8 cellular contexts compared by ENCODE assay signal in the genomic region with DNA sequence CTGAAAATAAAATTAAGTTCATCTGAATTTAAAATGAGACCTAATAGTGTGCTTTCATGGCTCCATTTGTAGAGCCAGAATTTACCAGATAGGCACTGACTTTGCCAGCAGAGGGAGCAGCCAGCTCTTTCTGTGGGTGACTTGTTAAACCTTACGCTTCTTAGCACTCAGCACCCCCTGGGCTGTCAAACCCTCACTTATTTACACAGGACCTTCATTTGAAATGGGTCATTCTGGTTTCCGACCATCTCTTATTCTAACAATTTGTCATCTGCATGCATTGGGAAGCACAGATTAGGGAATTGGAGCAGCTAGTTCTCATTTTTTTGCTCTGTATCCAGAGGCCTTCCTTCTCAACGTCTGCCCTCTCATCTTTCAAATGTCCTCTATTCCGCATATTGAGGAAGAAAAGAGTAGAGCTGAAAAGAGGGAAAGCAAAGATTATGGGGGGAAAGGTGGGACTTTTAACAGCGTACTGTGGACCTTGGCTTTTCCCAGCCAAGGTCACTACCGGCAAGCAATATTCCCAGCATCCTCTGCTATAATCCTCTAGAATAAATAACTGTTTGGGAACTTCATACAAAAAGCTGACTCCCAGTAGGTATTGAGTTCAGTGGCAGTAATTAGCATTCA. TPM values are rescaled to one million over a fixed set of nuclear protein-coding genes. Genes with fewer than 3 reads are reported as not detected.
DNase-seq lines count a peak whose midpoint lies in the region; ATAC-seq, FAIRE-seq and TF ChIP-seq lines count a peak whose summit lies in the region.

No MANE protein-coding gene starts in this region.

- TF ChIP-seq POLR2A in endothelial cell of umbilical vein (IDR thresholded peaks at IDR 0.05; ENCODE audit: low read depth, low read length) (no peak), stomach (IDR thresholded peaks at IDR 0.05) (no peak)

- peaks cover 0 to 3% (median 0%) of the 10 kb centered on the region in 11 donors for H3K9me3 Mint-ChIP-seq in naive thymus-derived CD4-positive, alpha-beta T cell

- no peak overlapping the region for H3K4me3 ChIP-seq in endothelial cell of umbilical vein (replicated peaks in 1 of 3; ENCODE audit: insufficient read depth in 1 of 3, low read depth in 1 of 3, low read length in 3 of 3)
- no peak overlapping the region for H3K4me3 ChIP-seq in naive thymus-derived CD4-positive, alpha-beta T cell (ENCODE audit: low read length)
- no peak overlapping the region for H3K4me3 ChIP-seq in stomach

- H3K9me3 ChIP-seq in endothelial cell of umbilical vein (replicated peaks; ENCODE audit: control insufficient read depth, insufficient read depth, low read length) = no peaks in the 10 kb centered on the region
- H3K9me3 ChIP-seq in naive thymus-derived CD4-positive, alpha-beta T cell (ENCODE audit: control insufficient read depth in 2 of 3, low read length in 3 of 3) = no peaks in the 10 kb centered on the region
- no peaks in the 10 kb centered on the region for H3K9me3 ChIP-seq in stomach

- CTCF ChIA-PET in endothelial cell of umbilical vein (lab: Charles Lee) = interaction anchor here (0.6 to 3.2 kb wide), 25 partner anchors 10 to 203 kb away, joined by 3 to 76 read pairs (median 4); no protein-coding TSS in a partner anchor
- CTCF ChIA-PET in naive thymus-derived CD4-positive, alpha-beta T cell (lab: Charles Lee) = interaction anchor here (0.7 to 2.0 kb wide), 8 partner anchors 15 to 412 kb away, joined by 3 to 17 read pairs (median 4); no protein-coding TSS in a partner anchor

- H2AFZ ChIP-seq in endothelial cell of umbilical vein (ENCODE audit: low read depth, low read length) = no peak overlapping the region

- H3K27ac Mint-ChIP-seq in naive thymus-derived CD4-positive, alpha-beta T cell = no peak overlapping the region

- TF ChIP-seq EP300 in stomach (IDR thresholded peaks at IDR 0.05) = no peak

- H3K4me1 ChIP-seq in endothelial cell of umbilical vein (ENCODE audit: control insufficient read depth, extremely low read depth, insufficient read depth, low read length) (peaks cover 28% of the 10 kb centered on the region), stomach (peaks cover 13 to 43% (median 36%) of the 10 kb centered on the region in 4 donors)
- H3K4me1 ChIP-seq in naive thymus-derived CD4-positive, alpha-beta T cell (ENCODE audit: control insufficient read depth in 2 of 2, insufficient read depth in 2 of 2, low read length in 2 of 2) = no peaks in the 10 kb centered on the region

- no peaks in the 10 kb centered on the region for H4K20me1 ChIP-seq in endothelial cell of umbilical vein (replicated peaks; ENCODE audit: control insufficient read depth, extremely low read depth, insufficient read depth, low read length)

- H3K9me1 ChIP-seq in endothelial cell of umbilical vein (replicated peaks; ENCODE audit: control insufficient read depth, extremely low read depth, insufficient read depth, low read length) = no peaks in the 10 kb centered on the region

- H3K36me3 ChIP-seq in endothelial cell of umbilical vein (ENCODE audit: control insufficient read depth in 2 of 2, extremely low read depth in 1 of 2, insufficient read depth in 2 of 2, low read length in 2 of 2) (no peaks in the 10 kb centered on the region), stomach (no peaks in the 10 kb centered on the region)
- H3K36me3 ChIP-seq in naive thymus-derived CD4-positive, alpha-beta T cell (ENCODE audit: control insufficient read depth in 2 of 3, insufficient read depth in 3 of 3, low read length in 3 of 3) = no peaks in the 10 kb centered on the region

- no peaks in the 10 kb centered on the region for H3K79me2 ChIP-seq in endothelial cell of umbilical vein (ENCODE audit: control insufficient read depth, insufficient read depth, low read length)

- H3K36me3 Mint-ChIP-seq in naive thymus-derived CD4-positive, alpha-beta T cell = peaks cover 0 to 4% (median 3%) of the 10 kb centered on the region in 5 donors

- H3K4me2 ChIP-seq in endothelial cell of umbilical vein (ENCODE audit: insufficient read depth, low read length) = peak overlapping the region; percentile 86

- peak; percentile 50 for DNase-seq in SIG-M5 treated with dmso at 0.1 percent for 504 hours (lab: John Stamatoyannopoulos, UW; ENCODE audit: unreplicated experiment)
- no peak for DNase-seq in SIG-M5 (lab: John Stamatoyannopoulos, UW)
- peak; percentile 26 for DNase-seq in NCI-H460 (ENCODE audit: extremely low read depth, low read depth)
- peak in 2 of 3 experiments; percentile 17 to 38 for DNase-seq in activated CD8-positive, alpha-beta memory T cell treated with anti-CD3 and anti-CD28 coated beads for 48 hours (ENCODE audit: low read depth in 2 of 3, low spot score in 2 of 3)
- peak; percentile 76 for DNase-seq in endothelial cell of umbilical vein (ENCODE audit: low read depth, low spot score)
- peak; percentile 12 to 60 (median 47) for DNase-seq in naive thymus-derived CD4-positive, alpha-beta T cell
- DNase-seq in stomach = peak; percentile 68

- peaks cover 6 to 31% (median 10%) of the 10 kb centered on the region in 5 donors for H3K27me3 Mint-ChIP-seq in naive thymus-derived CD4-positive, alpha-beta T cell

- peak; percentile 71 to 74 for TF ChIP-seq CTCF in endothelial cell of umbilical vein (IDR thresholded peaks at IDR 0.05; ENCODE audit: extremely low read depth in 1 of 2, insufficient read depth in 1 of 2, low read depth in 1 of 2, low read length in 2 of 2)
- peak in 5 of 7 experiments; percentile 32 to 67 (median 60) for TF ChIP-seq CTCF in stomach (IDR thresholded peaks at IDR 0.05)

- FAIRE-seq in endothelial cell of umbilical vein (lab: Jason Lieb, UNC) = no peak

- no TSS peak for BruUV-seq in endothelial cell of umbilical vein (replicated peaks; lab: Mats Ljungman, UMichigan)

- no peak overlapping the region for H3K4me3 Mint-ChIP-seq in naive thymus-derived CD4-positive, alpha-beta T cell

- dilution Hi-C loops in endothelial cell of umbilical vein (cut with MboI; ENCODE audit: extremely low pct_ligation_motif_present, low sequenced_read_pairs) = no loop called here

- POLR2A ChIA-PET in endothelial cell of umbilical vein (lab: Charles Lee) = interaction anchor here (0.5 to 1.0 kb wide), 2 partner anchors 325 to 552 kb away, joined by 3 to 4 read pairs; partner anchors contain the start of genes C11orf98 and CSKMT
- POLR2A ChIA-PET in naive thymus-derived CD4-positive, alpha-beta T cell (lab: Charles Lee) = interaction anchor here (0.9 kb wide), 1 partner anchor 59 kb away, joined by 4 read pairs; no protein-coding TSS in a partner anchor

- peak; percentile 74 for ATAC-seq in naive thymus-derived CD4-positive, alpha-beta T cell
- ATAC-seq in HG02852 (IDR thresholded peaks at IDR 0.05; ENCODE audit: unreplicated experiment) = no peak

- H3K9ac ChIP-seq in endothelial cell of umbilical vein (replicated peaks; ENCODE audit: extremely low read depth, insufficient read depth, low read length) = no peak overlapping the region

- H3K4me1 Mint-ChIP-seq in naive thymus-derived CD4-positive, alpha-beta T cell = peaks cover 13 to 23% (median 18%) of the 10 kb centered on the region in 7 donors

- H3K27ac ChIP-seq in endothelial cell of umbilical vein (ENCODE audit: insufficient read depth, low read depth, low read length) = peak overlapping the region; percentile 35
- H3K27ac ChIP-seq in naive thymus-derived CD4-positive, alpha-beta T cell (ENCODE audit: low read depth, low read length) = no peak overlapping the region
- H3K27ac ChIP-seq in stomach = peak overlapping the region; percentile 54 to 73 (median 56)

- WGBS in stomach, 5 donors = 45 to 54% (median 50%) methylated on average over 6 of the region's 6 CpGs

- intact Hi-C loops in endothelial cell of umbilical vein (cut with micrococcal nuclease) = loop anchor here (1.0 kb wide), 2 partner anchors 20 to 38 kb away; no protein-coding TSS in a partner anchor
- intact Hi-C loops in naive thymus-derived CD4-positive, alpha-beta T cell (cut with micrococcal nuclease) = loop anchor here (1.0 kb wide), 1 partner anchor 38 kb away; no protein-coding TSS in a partner anchor
- intact Hi-C loops in stomach (cut with DNase I; ENCODE audit: low total_unique reads) = no loop called here

- H3K27me3 ChIP-seq in endothelial cell of umbilical vein (ENCODE audit: control insufficient read depth in 2 of 2, insufficient read depth in 2 of 2, low read length in 2 of 2) (peaks cover 0 to 5% of the 10 kb centered on the region in 2 experiments), stomach (no peaks in the 10 kb centered on the region)
- no peaks in the 10 kb centered on the region for H3K27me3 ChIP-seq in naive thymus-derived CD4-positive, alpha-beta T cell (ENCODE audit: control insufficient read depth in 2 of 2, insufficient read depth in 2 of 2, low read length in 2 of 2)

RNA-seq across cellular contexts. Expression of gene ASRGL1, which starts 3.1 kb away (rescaled TPM):
- total RNA-seq in NCI-H460 (2014; rRNA removed; shearing (Covaris generic)) = 2.9 and 3.4 TPM in 2 replicates
- 7.7 and 8.2 TPM in 2 replicates for polyA plus RNA-seq in NCI-H460 (2014; cell fraction: nucleus; rRNA removed)
- total RNA-seq in endothelial cell of umbilical vein = 30.5 and 33.1 TPM in 2 replicates
- 23.7 and 36.0 TPM in 2 replicates for polyA plus RNA-seq in endothelial cell of umbilical vein
- polyA plus RNA-seq in endothelial cell of umbilical vein (2011; cell fraction: cytosol; rRNA removed) = 27.8 and 34.2 TPM in 2 replicates
- 58.3 and 64.8 TPM in 2 replicates for polyA plus RNA-seq in endothelial cell of umbilical vein (2011; cell fraction: nucleus; rRNA removed)
- 20.1 and 23.0 TPM in 2 replicates for polyA plus RNA-seq in endothelial cell of umbilical vein (2012)
- polyA minus RNA-seq in endothelial cell of umbilical vein = 20.9 and 32.0 TPM in 2 replicates
- 5.8 TPM for polyA minus RNA-seq in endothelial cell of umbilical vein (2011; cell fraction: cytosol; rRNA and poly(A)+ RNA removed)
- 19.4 and 20.7 TPM in 2 replicates for polyA minus RNA-seq in endothelial cell of umbilical vein (2011; cell fraction: nucleus; rRNA and poly(A)+ RNA removed)
- total RNA-seq in naive thymus-derived CD4-positive, alpha-beta T cell = 10 to 100 TPM in 1 of 5 experiments, 1 to 10 TPM in 4; 2.1 to 10.6 (median 4.3) TPM
- polyA plus RNA-seq in naive thymus-derived CD4-positive, alpha-beta T cell = 1 to 10 TPM; 3.1 to 4.2 TPM
- 10 to 100 TPM in 4 of 5 donors, 1 to 10 TPM in 1; 2.9 to 82.0 (median 57.6) TPM for total RNA-seq in stomach
- 10 to 100 TPM; 11.0 to 32.7 (median 16.3) TPM for polyA plus RNA-seq in stomach

RNA-seq across cellular contexts. Expression of gene SCGB1D4, which starts 41.5 kb away (rescaled TPM):
- not detected in 2 replicates for total RNA-seq in NCI-H460 (2014; rRNA removed; shearing (Covaris generic))
- not detected in 2 replicates for polyA plus RNA-seq in NCI-H460 (2014; cell fraction: nucleus; rRNA removed)
- total RNA-seq in endothelial cell of umbilical vein = not detected in 2 replicates
- polyA plus RNA-seq in endothelial cell of umbilical vein = not detected in 2 replicates
- not detected in 2 replicates for polyA plus RNA-seq in endothelial cell of umbilical vein (2011; cell fraction: cytosol; rRNA removed)
- polyA plus RNA-seq in endothelial cell of umbilical vein (2011; cell fraction: nucleus; rRNA removed) = not detected in 2 replicates
- not detected in 2 replicates for polyA plus RNA-seq in endothelial cell of umbilical vein (2012)
- polyA minus RNA-seq in endothelial cell of umbilical vein = not detected in 2 replicates
- polyA minus RNA-seq in endothelial cell of umbilical vein (2011; cell fraction: cytosol; rRNA and poly(A)+ RNA removed) = not detected
- not detected in 2 replicates for polyA minus RNA-seq in endothelial cell of umbilical vein (2011; cell fraction: nucleus; rRNA and poly(A)+ RNA removed)
- not detected for total RNA-seq in naive thymus-derived CD4-positive, alpha-beta T cell
- polyA plus RNA-seq in naive thymus-derived CD4-positive, alpha-beta T cell = not detected
- not detected for total RNA-seq in stomach
- polyA plus RNA-seq in stomach = not detected
